In genomic region chr13:95571941-95572340, GRCh38 we compare ENCODE assay signal across 19 cellular contexts. TPM values are rescaled to one million over a fixed set of nuclear protein-coding genes. Genes with fewer than 3 reads are reported as not detected.
DNase-seq lines count a peak whose midpoint lies in the region.
"Had no signal": no experiment of that assay in that cellular context is flagged by ENCODE, and none has a peak within 500 bp of the region (broad histone marks: within the 10 kb centered on the region; RNA-seq: fewer than 3 reads in every experiment).

No MANE protein-coding gene starts in this region.

- H3K9me3 ChIP-seq in trophoblast cell (ENCODE audit: insufficient read depth, low read depth, low read length): peaks cover 1% of the 10 kb centered on the region

- H3K23ac ChIP-seq in trophoblast cell (ENCODE audit: low read length): no peak overlapping the region

- no peak overlapping the region for H4K91ac ChIP-seq in trophoblast cell (ENCODE audit: low read depth, low read length)

- no peak overlapping the region for H2BK12ac ChIP-seq in trophoblast cell (ENCODE audit: low read length)

- H3K36me3 ChIP-seq in trophoblast cell (ENCODE audit: control insufficient read depth in 1 of 2, insufficient read depth in 2 of 2, low read length in 2 of 2): peaks cover 2% of the 10 kb centered on the region in 2 experiments

- no CpG with 5 or more reads among the region's 6 CpGs for WGBS in trophoblast cell (ENCODE audit: extremely low coverage, insufficient coverage, insufficient read length)

- no peaks in the 10 kb centered on the region for H3K4me1 ChIP-seq in trophoblast cell (ENCODE audit: control insufficient read depth in 1 of 2, insufficient read depth in 2 of 2, low read length in 2 of 2)

- H3K14ac ChIP-seq in trophoblast cell (ENCODE audit: low read length): no peak overlapping the region

- no peak overlapping the region for H4K12ac ChIP-seq in trophoblast cell (ENCODE audit: low read depth, low read length)

- no peak overlapping the region for H3K4me3 ChIP-seq in trophoblast cell (ENCODE audit: low read depth, low read length)
- H3K4me3 ChIP-seq: GM12878, GM23248 had no signal

- DNase-seq in NCI-H2081 (lab: John Stamatoyannopoulos, UW) (peak; percentile 31 to 49), NCI-H2081 treated with DMSO at 0.1 percent for 48 hours (lab: John Stamatoyannopoulos, UW) (no peak), M059J (ENCODE audit: low read depth) (peak; percentile 25), NCI-H345 (lab: John Stamatoyannopoulos, UW) (peak; percentile 66), trophoblast cell (peak; percentile 33 to 70), NCI-H2107 (lab: John Stamatoyannopoulos, UW) (no peak), amygdala (lab: John Stamatoyannopoulos, UW) (no peak)
- DNase-seq in stimulated activated CD4-positive, alpha-beta T cell treated with anti-CD3 and anti-CD28 coated beads, Interleukin-15, amount 100 ng/mL, for 24 hours: no peak
- DNase-seq: CD4-positive, alpha-beta T cell; GM23248; NCI-H2029; NCI-H2227 treated with DMSO at 0.1 percent for 48 hours; NCI-H524 treated with DMSO at 0.1 percent for 48 hours; Right ventricle myocardium superior; SW 1271; T-helper 2 cell had no signal

- H3K79me2 ChIP-seq in trophoblast cell (ENCODE audit: control insufficient read depth, insufficient read depth, low read length, poor library complexity): no peaks in the 10 kb centered on the region

- H3K4me2 ChIP-seq in trophoblast cell (ENCODE audit: low read length): no peak overlapping the region

- H3K79me1 ChIP-seq in trophoblast cell (ENCODE audit: low read length): no peaks in the 10 kb centered on the region

- H2AK5ac ChIP-seq in trophoblast cell (ENCODE audit: low read length): no peak overlapping the region

- H3K18ac ChIP-seq in trophoblast cell (ENCODE audit: low read length): no peak overlapping the region

- H3K4ac ChIP-seq in trophoblast cell (ENCODE audit: low read depth, low read length): no peak overlapping the region

- H2BK120ac ChIP-seq in trophoblast cell (ENCODE audit: insufficient read depth, low read length, poor library complexity): no peak overlapping the region

- no peak overlapping the region for H2BK5ac ChIP-seq in trophoblast cell (ENCODE audit: low read depth, low read length, poor library complexity)

- H4K8ac ChIP-seq in trophoblast cell (ENCODE audit: low read depth, low read length): no peak overlapping the region

- H3K27me3 ChIP-seq in trophoblast cell (ENCODE audit: insufficient read depth, low read length): no peaks in the 10 kb centered on the region

- no peak overlapping the region for H3K9ac ChIP-seq in trophoblast cell (ENCODE audit: low read length)
- H3K9ac ChIP-seq: GM23248 had no signal

- H3K27ac ChIP-seq in trophoblast cell (ENCODE audit: low read depth, low read length): no peak overlapping the region
- H3K27ac ChIP-seq: GM23248 had no signal

- no peak overlapping the region for H2AFZ ChIP-seq in trophoblast cell (ENCODE audit: insufficient read depth, low read length, poor library complexity)
- H2AFZ ChIP-seq: GM23248 had no signal

RNA-seq across cellular contexts. Expression of gene CLDN10, which starts 19.4 kb away (rescaled TPM):
- 0.25 and 0.39 TPM in 2 replicates for total RNA-seq in M059J (2014; rRNA removed; shearing (Covaris generic))
- polyA plus RNA-seq in trophoblast cell (2013): 3.5 and 3.8 TPM in 2 replicates
- total RNA-seq: CD4-positive, alpha-beta T cell; GM12878; GM23248; OCI-LY7; Right ventricle myocardium superior had no signal
- polyA plus RNA-seq: BJ, GM12878 had no signal

Comparison
In these comparisons a context has a peak if more than half of its experiments do, and no peak if none do; other contexts are left out.
1. DNase-seq: peak in NCI-H2081 (2 of 2), M059J (single experiment), NCI-H345 (single experiment) and trophoblast cell (2 of 2); none in NCI-H2081 treated with DMSO at 0.1 percent for 48 hours (single experiment), NCI-H2107 (single experiment), amygdala (0 of 56) and stimulated activated CD4-positive, alpha-beta T cell treated with anti-CD3 and anti-CD28 coated beads, Interleukin-15, amount 100 ng/mL, for 24 hours (single experiment).